Comparison of ENCODE assay signal across 27 cellular contexts in the genomic region with DNA sequence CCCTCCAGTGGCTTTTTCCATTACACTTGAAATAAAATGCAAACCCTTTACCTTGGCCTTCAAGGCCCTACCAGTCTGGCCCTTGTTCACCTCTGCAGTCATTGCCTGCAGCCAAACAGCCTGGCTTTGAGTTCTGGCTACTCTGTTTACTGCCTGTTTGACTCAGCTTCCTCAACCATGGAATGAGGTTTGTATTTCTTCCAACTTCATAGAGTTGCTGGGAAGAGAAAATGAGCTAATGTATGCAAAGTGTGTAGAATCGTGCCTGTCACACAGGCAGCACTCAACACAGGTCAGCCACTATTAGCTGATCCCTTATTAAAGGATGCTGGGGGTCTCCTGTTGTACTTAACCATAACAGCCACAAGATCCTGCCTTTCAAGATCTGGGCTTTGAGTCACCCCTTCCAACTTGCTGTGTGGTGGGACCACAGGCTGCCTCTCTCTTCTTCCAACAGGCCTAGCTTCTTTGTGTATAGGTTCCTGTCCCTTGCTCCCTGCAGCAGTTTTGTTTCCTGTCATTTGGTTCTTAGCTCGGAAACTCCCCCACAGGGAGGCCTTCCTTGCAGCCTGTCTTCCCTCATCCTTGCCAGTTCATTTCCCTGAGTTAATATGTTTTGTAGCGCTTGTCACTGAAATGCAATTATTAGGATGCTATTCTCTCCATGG. TPM values are rescaled to one million over a fixed set of nuclear protein-coding genes. Genes with fewer than 3 reads are reported as not detected.
A peak's percentile ranks its signal among the peaks of the same experiment; 100 is the strongest.
DNase-seq lines count a peak whose midpoint lies in the region; ATAC-seq and TF ChIP-seq lines count a peak whose summit lies in the region.
"Had no signal": no experiment of that assay in that cellular context is flagged by ENCODE, and none has a peak within 500 bp of the region (broad histone marks: within the 10 kb centered on the region; RNA-seq: fewer than 3 reads in every experiment).

No MANE protein-coding gene starts in this region.

- CTCF ChIA-PET in activated CD8-positive, alpha-beta T cell treated with anti-CD3 and anti-CD28 coated beads for 36 hours (lab: Charles Lee) = no interaction called here

- H3K4ac ChIP-seq in mesendoderm (ENCODE audit: low read depth, low read length) = no peak overlapping the region

- H3K79me1 ChIP-seq in mesendoderm (ENCODE audit: low read length) = peaks cover 15% of the 10 kb centered on the region

- H3K4me1 ChIP-seq in Loucy (ENCODE audit: insufficient read depth, low read length, poor library complexity, severe bottlenecking) (peaks cover 82% of the 10 kb centered on the region), mesendoderm (ENCODE audit: control insufficient read depth, low read depth, low read length) (peaks cover 4% of the 10 kb centered on the region), SJCRH30 (no peaks in the 10 kb centered on the region)
- H3K4me1 ChIP-seq: gastrocnemius medialis, parathyroid adenoma had no signal

- H2BK120ac ChIP-seq in mesendoderm (ENCODE audit: low read depth, low read length) = no peak overlapping the region

- intact Hi-C loops in left cardiac atrium (cut with DNase I) = no loop called here
- intact Hi-C loops in activated CD8-positive, alpha-beta T cell treated with anti-CD3 and anti-CD28 coated beads for 36 hours (cut with micrococcal nuclease) = no loop called here

- POLR2A ChIA-PET in activated CD8-positive, alpha-beta T cell treated with anti-CD3 and anti-CD28 coated beads for 36 hours (lab: Charles Lee) = no interaction called here

- no peaks in the 10 kb centered on the region for H3K9me3 Mint-ChIP-seq in activated CD8-positive, alpha-beta T cell treated with anti-CD3 and anti-CD28 coated beads for 36 hours
- H3K9me3 Mint-ChIP-seq: activated naive CD4-positive, alpha-beta T cell treated with anti-CD3 and anti-CD28 coated beads for 36 hours; activated T-cell treated with anti-CD3 and anti-CD28 coated beads, Interleukin-2, amount 50 U/mL, for 24 hours; mesothelial cell of epicardium; natural killer cell had no signal

- H3K23ac ChIP-seq in mesendoderm (ENCODE audit: low read length) = no peak overlapping the region

- H3K4me2 ChIP-seq in Loucy (ENCODE audit: low read depth, low read length, poor library complexity, severe bottlenecking) (peak overlapping the region; percentile 94), mesendoderm (ENCODE audit: low read length) (no peak overlapping the region)
- H3K4me2 ChIP-seq: SK-N-SH had no signal

- no peaks in the 10 kb centered on the region for H3K36me3 ChIP-seq in Loucy (ENCODE audit: insufficient read depth, low read length)
- no peaks in the 10 kb centered on the region for H3K36me3 ChIP-seq in mesendoderm (ENCODE audit: control insufficient read depth, insufficient read depth, low read length)
- no peaks in the 10 kb centered on the region for H3K36me3 ChIP-seq in SJCRH30
- H3K36me3 ChIP-seq: gastrocnemius medialis, Peyer's patch, sigmoid colon had no signal

- H3K9ac ChIP-seq in Loucy (ENCODE audit: low read depth, low read length, poor library complexity, severe bottlenecking) (peak overlapping the region; percentile 15), mesendoderm (ENCODE audit: low read length) (no peak overlapping the region)
- H3K9ac ChIP-seq: parathyroid adenoma, SK-N-SH had no signal

- H3K27ac ChIP-seq in mesendoderm (ENCODE audit: low read depth, low read length) (no peak overlapping the region), SJCRH30 (no peak overlapping the region)
- H3K27ac ChIP-seq: C4-2B, gastrocnemius medialis, parathyroid adenoma, Peyer's patch, sigmoid colon had no signal

- H3K56ac ChIP-seq in mesendoderm (ENCODE audit: low read length) = peak overlapping the region; percentile 10

- no peaks in the 10 kb centered on the region for H3F3A ChIP-seq in Loucy (ENCODE audit: low read depth)

- no peak overlapping the region for H4K5ac ChIP-seq in mesendoderm (ENCODE audit: low read length)

- H3K79me2 ChIP-seq in Loucy (ENCODE audit: insufficient read depth, low read length) = peaks cover 100% of the 10 kb centered on the region
- H3K79me2 ChIP-seq in mesendoderm (ENCODE audit: control insufficient read depth, insufficient read depth, low read length) = peaks cover 32% of the 10 kb centered on the region
- H3K79me2 ChIP-seq: parathyroid adenoma had no signal

- H3K9me3 ChIP-seq in Loucy (ENCODE audit: insufficient read depth, low read depth, low read length) = no peaks in the 10 kb centered on the region
- no peaks in the 10 kb centered on the region for H3K9me3 ChIP-seq in SJCRH30 (replicated peaks)
- H3K9me3 ChIP-seq: gastrocnemius medialis, Peyer's patch, sigmoid colon, SK-N-SH had no signal

- H2BK5ac ChIP-seq in mesendoderm (ENCODE audit: low read length) = no peak overlapping the region

- H4K20me1 ChIP-seq in Loucy (ENCODE audit: insufficient read depth, low read length, poor library complexity, severe bottlenecking) = peaks cover 85% of the 10 kb centered on the region

- H3K4me3 ChIP-seq in Loucy (ENCODE audit: low read length, poor library complexity, severe bottlenecking) (peak overlapping the region; percentile 50), mesendoderm (ENCODE audit: low read length) (no peak overlapping the region), SJCRH30 (no peak overlapping the region)
- H3K4me3 ChIP-seq: gastrocnemius medialis, Peyer's patch, sigmoid colon had no signal

- no peak overlapping the region for H3K27ac Mint-ChIP-seq in activated CD8-positive, alpha-beta T cell treated with anti-CD3 and anti-CD28 coated beads for 36 hours
- H3K27ac Mint-ChIP-seq: activated CD8-positive, alpha-beta T cell treated with anti-CD3 and anti-CD28 coated beads, Interleukin-2, amount 10 ng/mL, durations not matched to agents 7 days and 5 days; activated naive CD4-positive, alpha-beta T cell treated with anti-CD3 and anti-CD28 coated beads for 36 hours; activated T-cell treated with anti-CD3 and anti-CD28 coated beads, Interleukin-2, amount 50 U/mL, for 24 hours; mesothelial cell of epicardium; natural killer cell had no signal

- no peaks in the 10 kb centered on the region for H3K36me3 Mint-ChIP-seq in activated CD8-positive, alpha-beta T cell treated with anti-CD3 and anti-CD28 coated beads for 36 hours (ENCODE audit: low read depth)
- H3K36me3 Mint-ChIP-seq: natural killer cell had no signal

- H2BK15ac ChIP-seq in mesendoderm (replicated peaks; ENCODE audit: low read depth) = no peak overlapping the region

- WGBS in mesendoderm (ENCODE audit: extremely low coverage, insufficient coverage, low lambda C conversion rate) = no CpG with 5 or more reads among the region's 3 CpGs

- DNase-seq in GDM1 (lab: John Stamatoyannopoulos, UW) = peak; percentile 58
- peak; percentile 69 for DNase-seq in astrocyte of the hippocampus (ENCODE audit: low read depth, low spot score)
- DNase-seq in mesendoderm = no peak
- DNase-seq in left cardiac atrium = no peak
- DNase-seq in activated CD8-positive, alpha-beta T cell treated with anti-CD3 and anti-CD28 coated beads for 36 hours = no peak
- no peak for DNase-seq in SJCRH30
- no peak for DNase-seq in MV-4-11 (lab: John Stamatoyannopoulos, UW)
- DNase-seq: ACHN; activated CD4-positive, CD25-positive, alpha-beta regulatory T cell; activated CD8-positive, alpha-beta T cell treated with anti-CD3 and anti-CD28 coated beads, Interleukin-2, amount 10 ng/mL, durations not matched to agents 7 days and 5 days; activated naive CD4-positive, alpha-beta T cell treated with anti-CD3 and anti-CD28 coated beads for 36 hours; activated T-cell treated with anti-CD3 and anti-CD28 coated beads, Interleukin-2, amount 50 U/mL, for 24 hours; amygdala; erythroblast; gastrocnemius medialis; HCEC 1CT; left colon; natural killer cell; NCI-H187; NCI-H345; Peyer's patch; sigmoid colon; SK-N-SH had no signal

- peaks cover 14% of the 10 kb centered on the region for H3K27me3 Mint-ChIP-seq in activated CD8-positive, alpha-beta T cell treated with anti-CD3 and anti-CD28 coated beads for 36 hours

- TF ChIP-seq CTCF in Loucy (conservative IDR thresholded peaks at IDR 0.05; ENCODE audit: low read length) = no peak
- no peak for TF ChIP-seq CTCF in activated CD8-positive, alpha-beta T cell treated with anti-CD3 and anti-CD28 coated beads for 36 hours (IDR thresholded peaks at IDR 0.05)

- no peak overlapping the region for H3K18ac ChIP-seq in mesendoderm (ENCODE audit: low read length)

- ATAC-seq in left cardiac atrium = no peak
- no peak for ATAC-seq in activated CD8-positive, alpha-beta T cell treated with anti-CD3 and anti-CD28 coated beads for 36 hours
- ATAC-seq: activated CD8-positive, alpha-beta T cell treated with anti-CD3 and anti-CD28 coated beads, Interleukin-2, amount 10 ng/mL, durations not matched to agents 7 days and 5 days; gastrocnemius medialis; left colon; natural killer cell had no signal

- no peak overlapping the region for H2AFZ ChIP-seq in Loucy (ENCODE audit: low read length)
- H2AFZ ChIP-seq: parathyroid adenoma had no signal

- H4K8ac ChIP-seq in mesendoderm (ENCODE audit: low read depth, low read length) = no peak overlapping the region

- H3K27me3 ChIP-seq in Loucy (ENCODE audit: insufficient read depth, low read length, poor library complexity, severe bottlenecking) = no peaks in the 10 kb centered on the region
- no peaks in the 10 kb centered on the region for H3K27me3 ChIP-seq in mesendoderm (ENCODE audit: insufficient read depth, low read length, poor library complexity)
- H3K27me3 ChIP-seq in SJCRH30 = no peaks in the 10 kb centered on the region
- H3K27me3 ChIP-seq: Peyer's patch, sigmoid colon had no signal

- H2AK5ac ChIP-seq in mesendoderm (ENCODE audit: low read length) = no peak overlapping the region

- H3K9me2 ChIP-seq in Loucy (replicated peaks; ENCODE audit: low read depth, low read length) = no peaks in the 10 kb centered on the region
- H3K9me2 ChIP-seq: SK-N-SH had no signal

- H3K4me1 Mint-ChIP-seq in activated CD8-positive, alpha-beta T cell treated with anti-CD3 and anti-CD28 coated beads for 36 hours (ENCODE audit: low read depth) = peaks cover 2% of the 10 kb centered on the region

- H3K4me3 Mint-ChIP-seq in activated CD8-positive, alpha-beta T cell treated with anti-CD3 and anti-CD28 coated beads for 36 hours = no peak overlapping the region
- H3K4me3 Mint-ChIP-seq: activated CD8-positive, alpha-beta T cell treated with anti-CD3 and anti-CD28 coated beads, Interleukin-2, amount 10 ng/mL, durations not matched to agents 7 days and 5 days; activated naive CD4-positive, alpha-beta T cell treated with anti-CD3 and anti-CD28 coated beads for 36 hours; activated T-cell treated with anti-CD3 and anti-CD28 coated beads, Interleukin-2, amount 50 U/mL, for 24 hours; mesothelial cell of epicardium; natural killer cell had no signal

RNA-seq across cellular contexts. Expression of a gene that starts 6.4 kb away (rescaled TPM):
- 2.4 TPM for polyA plus RNA-seq in mesendoderm (2013, experiment 1 of 2)
- polyA plus RNA-seq in mesendoderm (2013, experiment 2 of 2) = 3.3 TPM
- under 1 TPM; 0.44 to 0.50 TPM for total RNA-seq in left cardiac atrium
- 1 to 10 TPM; 2.9 to 3.4 TPM for total RNA-seq in activated CD8-positive, alpha-beta T cell treated with anti-CD3 and anti-CD28 coated beads for 36 hours
- total RNA-seq in SJCRH30 (2014; rRNA removed; shearing (Covaris generic)) = not detected in 2 replicates

Comparison
In these comparisons a context has a peak if more than half of its experiments do, and no peak if none do; other contexts are left out.
1. DNase-seq: peak in GDM1 (single experiment) and astrocyte of the hippocampus (single experiment); none in mesendoderm (single experiment), left cardiac atrium (single experiment), activated CD8-positive, alpha-beta T cell treated with anti-CD3 and anti-CD28 coated beads for 36 hours (single experiment), SJCRH30 (0 of 2) and MV-4-11 (single experiment).